Comparison of ENCODE assay signal across 19 cellular contexts in genomic region chr9:128107971-128108783, GRCh38. TPM values are rescaled to one million over a fixed set of nuclear protein-coding genes. Genes with fewer than 3 reads are reported as not detected.
DNase-seq lines count a peak whose midpoint lies in the region; ATAC-seq, FAIRE-seq and TF ChIP-seq lines count a peak whose summit lies in the region.
"Had no signal": no experiment of that assay in that cellular context is flagged by ENCODE, and none has a peak within 500 bp of the region (broad histone marks: within the 10 kb centered on the region; RNA-seq: fewer than 3 reads in every experiment).

No MANE protein-coding gene starts in this region.

- H3K36me3 ChIP-seq in CD8-positive, alpha-beta T cell (ENCODE audit: insufficient read depth, low read length), result peaks cover 44% of the 10 kb centered on the region
- H3K36me3 ChIP-seq in colonic mucosa (peaks cover 18% of the 10 kb centered on the region), pancreas (peaks cover 13 to 30% (median 29%) of the 10 kb centered on the region in 3 donors)

- 75 to 77% methylated on average over 14 of the region's 14 CpGs for WGBS in pancreas, 2 donors

- no peaks in the 10 kb centered on the region for H3K9me3 ChIP-seq in CD8-positive, alpha-beta T cell (ENCODE audit: low read length)
- no peaks in the 10 kb centered on the region for H3K9me3 ChIP-seq in colonic mucosa
- no peaks in the 10 kb centered on the region for H3K9me3 ChIP-seq in pancreas
- H3K9me3 ChIP-seq: BLaER1 treated with 17β-estradiol and CSF1 and Interleukin-3, amounts not matched to agents 10 nM and 100 nM; testis had no signal

- H3K27ac ChIP-seq in CD8-positive, alpha-beta T cell (ENCODE audit: low read depth, low read length), result no peak overlapping the region
- peak overlapping the region; percentile 59 for H3K27ac ChIP-seq in colonic mucosa
- H3K27ac ChIP-seq in pancreas, result no peak overlapping the region
- H3K27ac ChIP-seq: SK-N-MC, testis had no signal

- CTCF ChIA-PET in CD8-positive, alpha-beta T cell (lab: Charles Lee), result interaction anchor here (1.2 to 8.4 kb wide), 3 partner anchors 9 to 164 kb away, joined by 3 to 80 read pairs (median 3); no protein-coding TSS in a partner anchor

- H3K27me3 ChIP-seq in CD8-positive, alpha-beta T cell (ENCODE audit: insufficient read depth, low read length), result no peaks in the 10 kb centered on the region
- no peaks in the 10 kb centered on the region for H3K27me3 ChIP-seq in colonic mucosa
- H3K27me3 ChIP-seq in pancreas, result no peaks in the 10 kb centered on the region
- H3K27me3 ChIP-seq: BLaER1 treated with 17β-estradiol and CSF1 and Interleukin-3, amounts not matched to agents 10 nM and 100 nM; testis had no signal

- peaks cover 70% of the 10 kb centered on the region for H3K36me3 Mint-ChIP-seq in CD8-positive, alpha-beta T cell
- H3K36me3 Mint-ChIP-seq in HFFc6 (ENCODE audit: low read depth), result peaks cover 20% of the 10 kb centered on the region

- no peak overlapping the region for H3K4me3 Mint-ChIP-seq in CD8-positive, alpha-beta T cell
- H3K4me3 Mint-ChIP-seq in HFFc6, result no peak overlapping the region

- POLR2A ChIA-PET in CD8-positive, alpha-beta T cell (lab: Charles Lee), result no interaction called here

- intact Hi-C loops in CD8-positive, alpha-beta T cell (cut with DNase I, micrococcal nuclease), result no loop called here
- intact Hi-C loops in colonic mucosa (cut with DNase I) (no loop called here), pancreas (cut with DNase I) (no loop called here)

- H3K27ac Mint-ChIP-seq in CD8-positive, alpha-beta T cell, result peak overlapping the region; percentile 37
- 0 out of 2 replicates have a peak overlapping the region, but pooled peaks have one; percentile 16 for H3K27ac Mint-ChIP-seq in HFFc6
- H3K27ac Mint-ChIP-seq: progenitor cell of endocrine pancreas had no signal

- TF ChIP-seq CTCF in CD8-positive, alpha-beta T cell (IDR thresholded peaks at IDR 0.05), result no peak
- no peak for TF ChIP-seq CTCF in HFFc6 (IDR thresholded peaks at IDR 0.05)
- TF ChIP-seq CTCF in colonic mucosa (IDR thresholded peaks at IDR 0.05), result no peak
- TF ChIP-seq CTCF in pancreas (IDR thresholded peaks at IDR 0.05), result no peak
- no peak for TF ChIP-seq CTCF in GM20000 (IDR thresholded peaks at IDR 0.05; ENCODE audit: extremely low read depth, missing control alignments)

- H3K4me3 ChIP-seq in CD8-positive, alpha-beta T cell (ENCODE audit: low read depth, low read length), result no peak overlapping the region
- H3K4me3 ChIP-seq in colonic mucosa, result no peak overlapping the region
- no peak overlapping the region for H3K4me3 ChIP-seq in pancreas
- H3K4me3 ChIP-seq: BLaER1 treated with 17β-estradiol and CSF1 and Interleukin-3, amounts not matched to agents 10 nM and 100 nM; SK-N-MC; testis had no signal

- peak overlapping the region in 1 of 2 donors; percentile 81 for H3K9ac ChIP-seq in colonic mucosa (ENCODE audit: low read depth in 2 of 2, low read length in 2 of 2)
- H3K9ac ChIP-seq: BLaER1 treated with 17β-estradiol and CSF1 and Interleukin-3, amounts not matched to agents 10 nM and 100 nM had no signal

- no peaks in the 10 kb centered on the region for H3K27me3 Mint-ChIP-seq in CD8-positive, alpha-beta T cell (ENCODE audit: low read depth)
- H3K27me3 Mint-ChIP-seq in HFFc6 (ENCODE audit: insufficient read depth), result peaks cover 9% of the 10 kb centered on the region
- H3K27me3 Mint-ChIP-seq: progenitor cell of endocrine pancreas had no signal

- no peak for FAIRE-seq in pancreas (lab: Jason Lieb, UNC)
- FAIRE-seq: TTC549 had no signal

- peaks cover 32% of the 10 kb centered on the region for H3K4me1 ChIP-seq in CD8-positive, alpha-beta T cell (ENCODE audit: insufficient read depth, low read length)
- H3K4me1 ChIP-seq in colonic mucosa, result peaks cover 16% of the 10 kb centered on the region
- peaks cover 6 to 21% (median 15%) of the 10 kb centered on the region in 3 donors for H3K4me1 ChIP-seq in pancreas

- no peak for DNase-seq in CD8-positive, alpha-beta T cell
- DNase-seq in HFFc6 (no peak), colonic mucosa (no peak), pancreas (peak in 4 of 6 donors; percentile 27 to 61 (median 42)), GM20000 (ENCODE audit: low spot score) (no peak)
- DNase-seq: activated effector memory CD4-positive, alpha-beta T cell treated with Interleukin-2 at 50 U/mL for 16 hours; hippocampal formation; NCI-H187 treated with DMSO at 0.1 percent for 48 hours; NCI-H526; OCI-M1 had no signal

- H3K9me3 Mint-ChIP-seq in CD8-positive, alpha-beta T cell, result no peaks in the 10 kb centered on the region
- no peaks in the 10 kb centered on the region for H3K9me3 Mint-ChIP-seq in HFFc6

- H3K4me1 Mint-ChIP-seq in CD8-positive, alpha-beta T cell (ENCODE audit: low read depth), result peaks cover 25% of the 10 kb centered on the region
- H3K4me1 Mint-ChIP-seq in HFFc6 (ENCODE audit: low read depth), result peaks cover 5% of the 10 kb centered on the region; the same call in 1 of the 2 replicates

- no peak for ATAC-seq in CD8-positive, alpha-beta T cell
- no peak for ATAC-seq in pancreas
- ATAC-seq in HG03159 (IDR thresholded peaks at IDR 0.05; ENCODE audit: unreplicated experiment), result no peak
- no peak for ATAC-seq in GM18861 (IDR thresholded peaks at IDR 0.05; ENCODE audit: unreplicated experiment)

RNA-seq across cellular contexts. Expression of gene PTGES2, which starts 19.4 kb away (rescaled TPM):
- 10 to 100 TPM; 38.8 to 44.6 TPM for total RNA-seq in CD8-positive, alpha-beta T cell
- 10 to 100 TPM; 68.5 to 82.8 (median 70.6) TPM for total RNA-seq in HFFc6 (2021; fragmentation: NEBNext Ultra II Directional; extraction: Animal tissue kit (Norgen Biotek cat#: 25700))
- total RNA-seq in colonic mucosa, result 100 to 1,000 TPM in 1 of 2 donors, 10 to 100 TPM in 1; 93.7 to 142 TPM
- total RNA-seq in pancreas, result 10 to 100 TPM; 25.4 to 43.1 (median 34.2) TPM
- 10 to 100 TPM; 66.0 to 78.5 TPM for polyA plus RNA-seq in pancreas

RNA-seq across cellular contexts. Expression of gene SLC25A25, which starts 40.1 kb away (rescaled TPM):
- total RNA-seq in CD8-positive, alpha-beta T cell, result 10 to 100 TPM; 12.1 to 12.2 TPM
- 10 to 100 TPM; 16.5 to 20.7 (median 18.4) TPM for total RNA-seq in HFFc6 (2021; fragmentation: NEBNext Ultra II Directional; extraction: Animal tissue kit (Norgen Biotek cat#: 25700))
- total RNA-seq in colonic mucosa (10 to 100 TPM; 12.3 to 19.7 TPM), pancreas (100 to 1,000 TPM in 1 of 6 donors, 10 to 100 TPM in 3, 1 to 10 TPM in 2; 6.8 to 134 (median 12.6) TPM)
- polyA plus RNA-seq in pancreas, result 10 to 100 TPM; 73.6 to 82.8 TPM

RNA-seq across cellular contexts. Expression of gene NAIF1, which starts 41.1 kb away (rescaled TPM):
- 10 to 100 TPM; 14.4 to 15.0 TPM for total RNA-seq in CD8-positive, alpha-beta T cell
- 10 to 100 TPM in 3 of 6 experiments, 1 to 10 TPM in 3; 8.7 to 11.5 (median 9.8) TPM for total RNA-seq in HFFc6 (2021; fragmentation: NEBNext Ultra II Directional; extraction: Animal tissue kit (Norgen Biotek cat#: 25700))
- total RNA-seq in colonic mucosa, result 10 to 100 TPM; 10.8 to 11.6 TPM
- 1 to 10 TPM; 3.0 to 6.2 (median 3.8) TPM for total RNA-seq in pancreas
- polyA plus RNA-seq in pancreas, result 1 to 10 TPM; 6.4 to 6.8 TPM

RNA-seq across cellular contexts. Expression of gene LCN2, which starts 41.1 kb away (rescaled TPM):
- not detected for total RNA-seq in CD8-positive, alpha-beta T cell
- total RNA-seq in HFFc6 (2021; fragmentation: NEBNext Ultra II Directional; extraction: Animal tissue kit (Norgen Biotek cat#: 25700)), result not detected
- total RNA-seq in colonic mucosa, result 100 to 1,000 TPM; 162 to 374 TPM
- 100 to 1,000 TPM in 1 of 6 donors, 10 to 100 TPM in 3, 1 to 10 TPM in 2; 6.3 to 158 (median 45.7) TPM for total RNA-seq in pancreas
- 10 to 100 TPM; 46.8 to 75.1 TPM for polyA plus RNA-seq in pancreas
- total RNA-seq: fibroblast of lung, M059J, progenitor cell of endocrine pancreas, testis had no signal
- polyA plus RNA-seq: fibroblast of lung had no signal

RNA-seq across cellular contexts. Expression of gene BBLN, which starts 51.9 kb away (rescaled TPM):
- total RNA-seq in CD8-positive, alpha-beta T cell, result 10 to 100 TPM; 56.6 to 67.4 TPM
- 10 to 100 TPM; 45.7 to 63.2 (median 50.5) TPM for total RNA-seq in HFFc6 (2021; fragmentation: NEBNext Ultra II Directional; extraction: Animal tissue kit (Norgen Biotek cat#: 25700))
- 10 to 100 TPM; 47.5 to 53.0 TPM for total RNA-seq in colonic mucosa
- 10 to 100 TPM; 23.1 to 38.3 (median 30.9) TPM for total RNA-seq in pancreas
- 100 to 1,000 TPM in 1 of 2 donors, 10 to 100 TPM in 1; 86.1 to 133 TPM for polyA plus RNA-seq in pancreas

Comparison
In these comparisons a context has a peak if more than half of its experiments do, and no peak if none do; other contexts are left out.
1. DNase-seq: peak in pancreas (4 of 6); none in CD8-positive, alpha-beta T cell (0 of 7), HFFc6 (single experiment), colonic mucosa (single experiment) and GM20000 (single experiment).